35 cellular contexts compared by ENCODE assay signal in genomic region chr15:61655881-61656280, GRCh38.
DNase-seq lines count a peak whose midpoint lies in the region; ATAC-seq, FAIRE-seq and TF ChIP-seq lines count a peak whose summit lies in the region.
"Had no signal": no experiment of that assay in that cellular context is flagged by ENCODE, and none has a peak within 500 bp of the region (broad histone marks: within the 10 kb centered on the region; RNA-seq: fewer than 3 reads in every experiment).

No MANE protein-coding gene starts in this region.

- H3K4me2 ChIP-seq in osteoblast (ENCODE audit: insufficient read depth, low read length) (no peak overlapping the region), GM23338 (no peak overlapping the region)
- H3K4me2 ChIP-seq: BLaER1 had no signal

- H2AFZ ChIP-seq in osteoblast (ENCODE audit: low read length) (no peak overlapping the region), GM23338 (no peak overlapping the region)

- no peak for ATAC-seq in GM23338
- no peak for ATAC-seq in GM21717 (IDR thresholded peaks at IDR 0.05; ENCODE audit: unreplicated experiment)
- ATAC-seq: activated naive CD8-positive, alpha-beta T cell treated with anti-CD3 and anti-CD28 coated beads, Interleukin-2, amount 50 U/mL, for 24 hours; PC-3; SK-N-SH treated with all-trans-retinoic acid at 6 μM for 48 hours; T-helper 17 cell had no signal

- no peak overlapping the region for H3K4me3 ChIP-seq in esophagus muscularis mucosa
- no peak overlapping the region for H3K4me3 ChIP-seq in osteoblast (ENCODE audit: insufficient read depth, low read length)
- H3K4me3 ChIP-seq in tibial nerve = no peak overlapping the region
- H3K4me3 ChIP-seq in GM23338 = no peak overlapping the region
- H3K4me3 ChIP-seq: BLaER1, colonic mucosa, MG63, sigmoid colon had no signal

- intact Hi-C loops in esophagus muscularis mucosa (cut with DNase I) = no loop called here

- H3K9me3 Mint-ChIP-seq in GM23338 = peaks cover 5% of the 10 kb centered on the region; the same call in 1 of the 3 replicates
- H3K9me3 Mint-ChIP-seq: activated naive CD8-positive, alpha-beta T cell treated with anti-CD3 and anti-CD28 coated beads, Interleukin-2, amount 50 U/mL, for 24 hours; activated T-cell treated with anti-CD3 and anti-CD28 coated beads, Interleukin-2, amount 50 U/mL, for 24 hours had no signal

- peaks cover 0 to 11% (median 0%) of the 10 kb centered on the region in 4 donors for H3K27me3 ChIP-seq in esophagus muscularis mucosa
- H3K27me3 ChIP-seq in osteoblast (ENCODE audit: insufficient read depth, low read length) = no peaks in the 10 kb centered on the region
- H3K27me3 ChIP-seq in tibial nerve = no peaks in the 10 kb centered on the region
- H3K27me3 ChIP-seq in GM23338 (ENCODE audit: insufficient read depth) = no peaks in the 10 kb centered on the region
- H3K27me3 ChIP-seq: BLaER1, brain microvascular endothelial cell, colonic mucosa, MG63, neutrophil, sigmoid colon had no signal

- no peaks in the 10 kb centered on the region for H3K36me3 ChIP-seq in esophagus muscularis mucosa
- H3K36me3 ChIP-seq in osteoblast (ENCODE audit: insufficient read depth, low read length) = no peaks in the 10 kb centered on the region
- no peaks in the 10 kb centered on the region for H3K36me3 ChIP-seq in tibial nerve
- H3K36me3 ChIP-seq in GM23338 (ENCODE audit: insufficient read depth) = no peaks in the 10 kb centered on the region
- H3K36me3 ChIP-seq: BLaER1, brain microvascular endothelial cell, colonic mucosa, MG63, neutrophil, sigmoid colon had no signal

- H3F3A ChIP-seq in GM23338 (replicated peaks; ENCODE audit: low read depth) = no peaks in the 10 kb centered on the region

- H3K27me3 Mint-ChIP-seq in GM23338 (ENCODE audit: insufficient read depth, low read depth, poor library complexity) = peaks cover 4% of the 10 kb centered on the region

- H3K27ac ChIP-seq in angular gyrus (ENCODE audit: low read depth, low read length) = peak overlapping the region; percentile 42
- no peak overlapping the region for H3K27ac ChIP-seq in esophagus muscularis mucosa (replicated peaks in 1 of 4)
- H3K27ac ChIP-seq in osteoblast (ENCODE audit: low read depth, low read length) = no peak overlapping the region
- peak overlapping the region in 3 of 4 donors; percentile 25 to 88 (median 73) for H3K27ac ChIP-seq in tibial nerve
- no peak overlapping the region for H3K27ac ChIP-seq in GM23338 (ENCODE audit: low read depth)
- H3K27ac ChIP-seq: BLaER1, brain microvascular endothelial cell, colonic mucosa, epithelial cell of prostate, neutrophil, sigmoid colon had no signal

- H3K4me1 ChIP-seq in esophagus muscularis mucosa = no peaks in the 10 kb centered on the region
- H3K4me1 ChIP-seq in osteoblast (ENCODE audit: insufficient read depth, low read length) = peaks cover 10% of the 10 kb centered on the region
- H3K4me1 ChIP-seq in tibial nerve = peaks cover 0 to 17% (median 0%) of the 10 kb centered on the region in 4 donors
- H3K4me1 ChIP-seq in GM23338 (ENCODE audit: insufficient read depth) = peaks cover 15% of the 10 kb centered on the region
- H3K4me1 ChIP-seq: colonic mucosa, sigmoid colon had no signal

- no peak for TF ChIP-seq POLR2A in esophagus muscularis mucosa (IDR thresholded peaks at IDR 0.05; ENCODE audit: low read depth)
- no peak for TF ChIP-seq POLR2A in tibial nerve (IDR thresholded peaks at IDR 0.05)

- no peak for TF ChIP-seq CTCF in esophagus muscularis mucosa (IDR thresholded peaks at IDR 0.05)
- TF ChIP-seq CTCF in osteoblast (IDR thresholded peaks at IDR 0.05; ENCODE audit: extremely low read depth, low read depth, low read length) = no peak
- TF ChIP-seq CTCF in tibial nerve (IDR thresholded peaks at IDR 0.05) = no peak
- no peak for TF ChIP-seq CTCF in GM23338 (conservative IDR thresholded peaks at IDR 0.05; ENCODE audit: low read depth in 2 of 2)

- H3K36me3 Mint-ChIP-seq in GM23338 (ENCODE audit: low read depth) = no peaks in the 10 kb centered on the region
- H3K36me3 Mint-ChIP-seq: mesothelial cell of epicardium, naive B cell had no signal

- no peaks in the 10 kb centered on the region for H3K9me3 ChIP-seq in esophagus muscularis mucosa
- H3K9me3 ChIP-seq in osteoblast (ENCODE audit: low read depth, low read length) = no peaks in the 10 kb centered on the region
- H3K9me3 ChIP-seq in tibial nerve = peaks cover 0 to 7% (median 0%) of the 10 kb centered on the region in 4 donors
- H3K9me3 ChIP-seq: colonic mucosa, neutrophil, sigmoid colon had no signal

- no peak overlapping the region for H3K27ac Mint-ChIP-seq in GM23338
- H3K27ac Mint-ChIP-seq: activated naive CD8-positive, alpha-beta T cell treated with anti-CD3 and anti-CD28 coated beads, Interleukin-2, amount 50 U/mL, for 24 hours; activated T-cell treated with anti-CD3 and anti-CD28 coated beads, Interleukin-2, amount 50 U/mL, for 24 hours; mesothelial cell of epicardium; naive B cell; T-helper 17 cell had no signal

- H3K79me2 ChIP-seq in osteoblast (ENCODE audit: insufficient read depth, low read length) = no peaks in the 10 kb centered on the region
- no peaks in the 10 kb centered on the region for H3K79me2 ChIP-seq in GM23338 (replicated peaks; ENCODE audit: insufficient read depth)

- FAIRE-seq in GM19239 (lab: Jason Lieb, UNC) = no peak
- FAIRE-seq: keratinocyte, TTC549 had no signal

- 0 out of 2 replicates have a peak, but pooled peaks cover 4% of the 10 kb centered on the region for H3K9me2 ChIP-seq in GM23338 (ENCODE audit: insufficient read depth)

- no peaks in the 10 kb centered on the region for H4K20me1 ChIP-seq in osteoblast (ENCODE audit: insufficient read depth, low read length)
- no peaks in the 10 kb centered on the region for H4K20me1 ChIP-seq in GM23338 (replicated peaks; ENCODE audit: insufficient read depth)
- H4K20me1 ChIP-seq: BLaER1 had no signal

- H3K4me1 Mint-ChIP-seq in GM23338 = peaks cover 29% of the 10 kb centered on the region
- H3K4me1 Mint-ChIP-seq: activated naive CD8-positive, alpha-beta T cell treated with anti-CD3 and anti-CD28 coated beads, Interleukin-2, amount 50 U/mL, for 24 hours; mesothelial cell of epicardium; naive B cell; T-helper 17 cell had no signal

- no peak overlapping the region for H3K4me3 Mint-ChIP-seq in GM23338
- H3K4me3 Mint-ChIP-seq: activated naive CD8-positive, alpha-beta T cell treated with anti-CD3 and anti-CD28 coated beads, Interleukin-2, amount 50 U/mL, for 24 hours; activated T-cell treated with anti-CD3 and anti-CD28 coated beads, Interleukin-2, amount 50 U/mL, for 24 hours; mesothelial cell of epicardium; naive B cell; T-helper 17 cell had no signal

- TF ChIP-seq EP300 in esophagus muscularis mucosa (IDR thresholded peaks at IDR 0.05) (no peak), tibial nerve (IDR thresholded peaks at IDR 0.05) (peak in 1 of 2 donors; percentile 81)

- DNase-seq in esophagus muscularis mucosa (ENCODE audit: extremely low spot score) (peak; percentile 84), osteoblast (ENCODE audit: insufficient read length, low spot score, missing footprints) (peak; percentile 9), tibial nerve (ENCODE audit: low spot score in 2 of 2) (peak in 1 of 2 donors; percentile 36), GM23338 (ENCODE audit: low spot score) (no peak), GM19239 (ENCODE audit: insufficient read length, low spot score) (no peak)
- DNase-seq in activated effector memory CD4-positive, alpha-beta T cell treated with Interleukin-2 at 50 U/mL for 16 hours = no peak
- DNase-seq: activated CD4-positive, CD25-positive, alpha-beta regulatory T cell; activated naive CD8-positive, alpha-beta T cell treated with anti-CD3 and anti-CD28 coated beads, Interleukin-2, amount 50 U/mL, for 24 hours; activated T-cell treated with anti-CD3 and anti-CD28 coated beads, Interleukin-2, amount 50 U/mL, for 24 hours; brain microvascular endothelial cell; colonic mucosa; DMS 273 treated with DMSO at 0.1 percent for 48 hours; effector memory CD4-positive, alpha-beta T cell; foreskin fibroblast; GOT3; head of caudate nucleus; KG1; MG63; naive B cell; NCI-H1417; NCI-H2081; NCI-H524 treated with DMSO at 0.1 percent for 48 hours; PC-3; sigmoid colon; stimulated activated CD4-positive, alpha-beta T cell treated with anti-CD3 and anti-CD28 coated beads, Interleukin-4, amount 100 ng/mL, for 1 hour; T-helper 17 cell had no signal

- whole genome bisulfite sequencing in esophagus muscularis mucosa = 89% methylated on average over 3 of the region's 3 CpGs
- WGBS in tibial nerve, 2 donors = 60 to 62% methylated on average over 3 of the region's 3 CpGs

TF ChIP-seq in GM23338, 12 proteins besides CTCF, POLR2A, EP300 and RAD21 (continues in another document):
- TF ChIP-seq, protein P1, sequence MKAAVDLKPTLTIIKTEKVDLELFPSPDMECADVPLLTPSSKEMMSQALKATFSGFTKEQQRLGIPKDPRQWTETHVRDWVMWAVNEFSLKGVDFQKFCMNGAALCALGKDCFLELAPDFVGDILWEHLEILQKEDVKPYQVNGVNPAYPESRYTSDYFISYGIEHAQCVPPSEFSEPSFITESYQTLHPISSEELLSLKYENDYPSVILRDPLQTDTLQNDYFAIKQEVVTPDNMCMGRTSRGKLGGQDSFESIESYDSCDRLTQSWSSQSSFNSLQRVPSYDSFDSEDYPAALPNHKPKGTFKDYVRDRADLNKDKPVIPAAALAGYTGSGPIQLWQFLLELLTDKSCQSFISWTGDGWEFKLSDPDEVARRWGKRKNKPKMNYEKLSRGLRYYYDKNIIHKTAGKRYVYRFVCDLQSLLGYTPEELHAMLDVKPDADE (IDR thresholded peaks at IDR 0.05) = no peak
- TF ChIP-seq ZNF331 (CRISPR knock-in tag; IDR thresholded peaks at IDR 0.05; ENCODE audit: low read depth) = no peak
- no peak for TF ChIP-seq CREB1 (CRISPR knock-in tag; IDR thresholded peaks at IDR 0.05; ENCODE audit: low read depth)

Comparison
In these comparisons a context has a peak if more than half of its experiments do, and no peak if none do; other contexts are left out.
1. H3K27ac ChIP-seq: peak in angular gyrus (single experiment) and tibial nerve (3 of 4); none in esophagus muscularis mucosa (0 of 4), osteoblast (single experiment) and GM23338 (single experiment).
2. DNase-seq: peak in esophagus muscularis mucosa (single experiment) and osteoblast (single experiment); none in GM23338 (single experiment), GM19239 (single experiment) and activated effector memory CD4-positive, alpha-beta T cell treated with Interleukin-2 at 50 U/mL for 16 hours (single experiment).